Comparison of ENCODE assay signal across 1 cellular context in genomic region chr6:79131220-79131619, GRCh38.
TF ChIP-seq lines count a peak whose summit lies in the region.

No MANE protein-coding gene starts in this region.

TF ChIP-seq in K562, 482 proteins besides CTCF, POLR2A, EP300 and RAD21:
- peak; percentile 90 for TF ChIP-seq TFE3 (CRISPR knock-in tag; IDR thresholded peaks at IDR 0.05)
- TF ChIP-seq RAD51 (IDR thresholded peaks at IDR 0.05; ENCODE audit: borderline replicate concordance, low read depth), result peak; percentile 31; the same call in 1 of the 2 replicates
- TF ChIP-seq CBFA2T2 (conservative IDR thresholded peaks at IDR 0.05), result peak; percentile 16; the same call in 1 of the 2 replicates
